Comparison of ENCODE assay signal across 18 cellular contexts in genomic region chr1:1065265-1065939, GRCh38. TPM values are rescaled to one million over a fixed set of nuclear protein-coding genes. Genes with fewer than 3 reads are reported as not detected.
DNase-seq lines count a peak whose midpoint lies in the region; ATAC-seq and TF ChIP-seq lines count a peak whose summit lies in the region.
"Had no signal": no experiment of that assay in that cellular context is flagged by ENCODE, and none has a peak within 500 bp of the region (broad histone marks: within the 10 kb centered on the region; RNA-seq: fewer than 3 reads in every experiment).

No MANE protein-coding gene starts in this region.

- intact Hi-C loops in ovary (cut with DNase I) = no loop called here

- peaks cover 1% of the 10 kb centered on the region for H3K27me3 Mint-ChIP-seq in stimulated activated naive CD8-positive, alpha-beta T cell treated with anti-CD3 and anti-CD28 coated beads, Interleukin-15, Interleukin-2, amounts not matched to agents 100 ng/mL and 50 ng/mL, for 24 hours
- no peaks in the 10 kb centered on the region for H3K27me3 Mint-ChIP-seq in activated naive CD8-positive, alpha-beta T cell
- peaks cover 21% of the 10 kb centered on the region for H3K27me3 Mint-ChIP-seq in type B pancreatic cell

- H3K4me3 Mint-ChIP-seq in stimulated activated naive CD8-positive, alpha-beta T cell treated with anti-CD3 and anti-CD28 coated beads, Interleukin-15, Interleukin-2, amounts not matched to agents 100 ng/mL and 50 ng/mL, for 24 hours = peak overlapping the region; percentile 12
- H3K4me3 Mint-ChIP-seq in activated naive CD8-positive, alpha-beta T cell = peak overlapping the region; percentile 23
- peak overlapping the region; percentile 15 for H3K4me3 Mint-ChIP-seq in type B pancreatic cell

- no peak for TF ChIP-seq POLR2A in ovary (IDR thresholded peaks at IDR 0.05)

- no peaks in the 10 kb centered on the region for H3K36me3 ChIP-seq in ovary
- H3K36me3 ChIP-seq: uterus had no signal

- no peak overlapping the region for H3K4me3 ChIP-seq in ovary
- H3K4me3 ChIP-seq: uterus had no signal

- DNase-seq in stimulated activated naive CD8-positive, alpha-beta T cell treated with anti-CD3 and anti-CD28 coated beads, Interleukin-15, Interleukin-2, amounts not matched to agents 100 U/mL and 50 U/mL, for 24 hours = no peak
- DNase-seq in type B pancreatic cell (ENCODE audit: extremely low spot score, unreplicated experiment) (no peak), ovary (no peak)
- DNase-seq: activated CD4-positive, alpha-beta T cell treated with anti-CD3 and anti-CD28 coated beads, Interleukin-2, amount 50 U/mL, for 48 hours; caudate nucleus; effector memory CD4-positive, alpha-beta T cell; hippocampal formation; NCI-H1436; NCI-H446; SIG-M5; stimulated activated naive CD4-positive, alpha-beta T cell treated with Interleukin-2 at 50 U/mL for 16 hours; uterus had no signal

- H3K4me1 Mint-ChIP-seq in stimulated activated naive CD8-positive, alpha-beta T cell treated with anti-CD3 and anti-CD28 coated beads, Interleukin-15, Interleukin-2, amounts not matched to agents 100 ng/mL and 50 ng/mL, for 24 hours (ENCODE audit: low read depth) = peaks cover 41% of the 10 kb centered on the region
- peaks cover 25% of the 10 kb centered on the region for H3K4me1 Mint-ChIP-seq in activated naive CD8-positive, alpha-beta T cell (ENCODE audit: low read depth)
- H3K4me1 Mint-ChIP-seq in type B pancreatic cell (ENCODE audit: unreplicated experiment) = peaks cover 4% of the 10 kb centered on the region
- H3K4me1 Mint-ChIP-seq: mesothelial cell of epicardium had no signal

- H3K4me1 ChIP-seq in ovary (ENCODE audit: insufficient read depth) = peaks cover 3% of the 10 kb centered on the region

- TF ChIP-seq CTCF in type B pancreatic cell (conservative IDR thresholded peaks at IDR 0.05) = no peak
- no peak for TF ChIP-seq CTCF in ovary (IDR thresholded peaks at IDR 0.05)

- ATAC-seq in stimulated activated naive CD8-positive, alpha-beta T cell treated with anti-CD3 and anti-CD28 coated beads, Interleukin-15, Interleukin-2, amounts not matched to agents 100 U/mL and 50 U/mL, for 24 hours = no peak
- ATAC-seq in HG03175 (IDR thresholded peaks at IDR 0.05; ENCODE audit: unreplicated experiment) = no peak

- peaks cover 3% of the 10 kb centered on the region for H3K27me3 ChIP-seq in ovary

- no peaks in the 10 kb centered on the region for H3K9me3 Mint-ChIP-seq in stimulated activated naive CD8-positive, alpha-beta T cell treated with anti-CD3 and anti-CD28 coated beads, Interleukin-15, Interleukin-2, amounts not matched to agents 100 ng/mL and 50 ng/mL, for 24 hours
- no peaks in the 10 kb centered on the region for H3K9me3 Mint-ChIP-seq in activated naive CD8-positive, alpha-beta T cell (ENCODE audit: low read depth)
- no peaks in the 10 kb centered on the region for H3K9me3 Mint-ChIP-seq in type B pancreatic cell
- H3K9me3 Mint-ChIP-seq: mesothelial cell of epicardium had no signal

- 42 to 59% (median 55%) methylated on average over 20 of the region's 20 CpGs for WGBS in ovary, 3 donors

- H3K36me3 Mint-ChIP-seq in stimulated activated naive CD8-positive, alpha-beta T cell treated with anti-CD3 and anti-CD28 coated beads, Interleukin-15, Interleukin-2, amounts not matched to agents 100 ng/mL and 50 ng/mL, for 24 hours (ENCODE audit: low read depth) = no peaks in the 10 kb centered on the region
- H3K36me3 Mint-ChIP-seq in activated naive CD8-positive, alpha-beta T cell = no peaks in the 10 kb centered on the region
- no peaks in the 10 kb centered on the region for H3K36me3 Mint-ChIP-seq in type B pancreatic cell
- H3K36me3 Mint-ChIP-seq: mesothelial cell of epicardium had no signal

- no peak overlapping the region for H3K27ac ChIP-seq in ovary
- H3K27ac ChIP-seq: uterus had no signal

- no peak overlapping the region for H3K27ac Mint-ChIP-seq in stimulated activated naive CD8-positive, alpha-beta T cell treated with anti-CD3 and anti-CD28 coated beads, Interleukin-15, Interleukin-2, amounts not matched to agents 100 ng/mL and 50 ng/mL, for 24 hours
- peak overlapping the region; percentile 70 for H3K27ac Mint-ChIP-seq in activated naive CD8-positive, alpha-beta T cell
- H3K27ac Mint-ChIP-seq in type B pancreatic cell = peak overlapping the region; percentile 31
- H3K27ac Mint-ChIP-seq: mesothelial cell of epicardium had no signal

- no peak for TF ChIP-seq EP300 in ovary (IDR thresholded peaks at IDR 0.05)

- no peaks in the 10 kb centered on the region for H3K9me3 ChIP-seq in ovary
- H3K9me3 ChIP-seq: uterus had no signal

RNA-seq across cellular contexts. Expression of gene RNF223, which starts 8.7 kb away (rescaled TPM):
- 1.2 and 2.5 TPM in 2 replicates for total RNA-seq in type B pancreatic cell (ENCODE audit: low replicate concordance)
- total RNA-seq in ovary = under 1 TPM in 2 of 7 donors, not detected in 5; 0.36 to 0.92 TPM
- polyA plus RNA-seq in ovary = not detected
- total RNA-seq: omental fat pad, skeletal muscle tissue, uterus had no signal

RNA-seq across cellular contexts. Expression of gene AGRN, which starts 45.5 kb away (rescaled TPM):
- total RNA-seq in type B pancreatic cell (ENCODE audit: low replicate concordance) = 166 and 285 TPM in 2 replicates
- 100 to 1,000 TPM in 1 of 7 donors, 10 to 100 TPM in 6; 10.0 to 138 (median 14.4) TPM for total RNA-seq in ovary
- 10 to 100 TPM in 1 of 2 donors, 1 to 10 TPM in 1; 2.7 to 13.6 TPM for polyA plus RNA-seq in ovary

RNA-seq across cellular contexts. Expression of gene C1orf159, which starts 50.5 kb away (rescaled TPM):
- total RNA-seq in type B pancreatic cell (ENCODE audit: low replicate concordance) = 20.0 and 21.2 TPM in 2 replicates
- total RNA-seq in ovary = 10 to 100 TPM in 4 of 7 donors, 1 to 10 TPM in 3; 5.3 to 22.1 (median 10.7) TPM
- polyA plus RNA-seq in ovary = 1 to 10 TPM in 1 of 2 donors, under 1 TPM in 1; 0.28 to 8.5 TPM

RNA-seq across cellular contexts. Expression of gene ISG15, which starts 52.1 kb away (rescaled TPM):
- total RNA-seq in type B pancreatic cell (ENCODE audit: low replicate concordance) (20.8 and 34.6 TPM in 2 replicates), ovary (10 to 100 TPM in 6 of 7 donors, 1 to 10 TPM in 1; 7.8 to 37.3 (median 11.4) TPM)
- 10 to 100 TPM in 1 of 2 donors, not detected in 1; 83.5 TPM for polyA plus RNA-seq in ovary
